1 cellular context compared by ENCODE assay signal in the genomic region with DNA sequence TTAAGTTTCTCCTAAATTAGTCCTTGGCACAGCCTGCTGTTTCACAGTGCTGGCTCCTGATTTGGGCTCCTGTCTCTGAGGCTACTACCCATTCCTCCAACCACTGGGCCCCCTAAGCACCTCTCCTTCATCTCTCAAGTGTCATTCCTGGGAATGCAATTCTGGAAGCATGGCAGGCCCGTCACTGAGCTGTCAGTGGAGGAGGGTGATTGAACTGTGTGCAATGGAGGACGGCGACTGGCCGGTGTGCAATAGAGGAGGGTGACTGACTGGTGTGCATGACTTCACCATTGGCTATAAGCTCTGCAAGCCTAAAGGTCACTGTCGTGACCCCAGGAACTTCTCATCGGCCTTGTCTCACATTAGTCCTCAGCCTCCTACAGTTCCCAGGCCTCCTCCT.
TF ChIP-seq lines count a peak whose summit lies in the region.

No MANE protein-coding gene starts in this region.

TF ChIP-seq in GM12878, 131 proteins besides CTCF, POLR2A, EP300 and RAD21:
- TF ChIP-seq, protein P1, sequence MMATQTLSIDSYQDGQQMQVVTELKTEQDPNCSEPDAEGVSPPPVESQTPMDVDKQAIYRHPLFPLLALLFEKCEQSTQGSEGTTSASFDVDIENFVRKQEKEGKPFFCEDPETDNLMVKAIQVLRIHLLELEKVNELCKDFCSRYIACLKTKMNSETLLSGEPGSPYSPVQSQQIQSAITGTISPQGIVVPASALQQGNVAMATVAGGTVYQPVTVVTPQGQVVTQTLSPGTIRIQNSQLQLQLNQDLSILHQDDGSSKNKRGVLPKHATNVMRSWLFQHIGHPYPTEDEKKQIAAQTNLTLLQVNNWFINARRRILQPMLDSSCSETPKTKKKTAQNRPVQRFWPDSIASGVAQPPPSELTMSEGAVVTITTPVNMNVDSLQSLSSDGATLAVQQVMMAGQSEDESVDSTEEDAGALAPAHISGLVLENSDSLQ (IDR thresholded peaks at IDR 0.05), result no peak
- TF ChIP-seq, protein P2, sequence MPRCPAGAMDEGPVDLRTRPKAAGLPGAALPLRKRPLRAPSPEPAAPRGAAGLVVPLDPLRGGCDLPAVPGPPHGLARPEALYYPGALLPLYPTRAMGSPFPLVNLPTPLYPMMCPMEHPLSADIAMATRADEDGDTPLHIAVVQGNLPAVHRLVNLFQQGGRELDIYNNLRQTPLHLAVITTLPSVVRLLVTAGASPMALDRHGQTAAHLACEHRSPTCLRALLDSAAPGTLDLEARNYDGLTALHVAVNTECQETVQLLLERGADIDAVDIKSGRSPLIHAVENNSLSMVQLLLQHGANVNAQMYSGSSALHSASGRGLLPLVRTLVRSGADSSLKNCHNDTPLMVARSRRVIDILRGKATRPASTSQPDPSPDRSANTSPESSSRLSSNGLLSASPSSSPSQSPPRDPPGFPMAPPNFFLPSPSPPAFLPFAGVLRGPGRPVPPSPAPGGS (IDR thresholded peaks at IDR 0.05; ENCODE audit: borderline replicate concordance, insufficient read depth, low read depth, low read length, poor library complexity, severe bottlenecking), result peak; percentile 68
